1 cellular context compared by ENCODE assay signal in the genomic region with DNA sequence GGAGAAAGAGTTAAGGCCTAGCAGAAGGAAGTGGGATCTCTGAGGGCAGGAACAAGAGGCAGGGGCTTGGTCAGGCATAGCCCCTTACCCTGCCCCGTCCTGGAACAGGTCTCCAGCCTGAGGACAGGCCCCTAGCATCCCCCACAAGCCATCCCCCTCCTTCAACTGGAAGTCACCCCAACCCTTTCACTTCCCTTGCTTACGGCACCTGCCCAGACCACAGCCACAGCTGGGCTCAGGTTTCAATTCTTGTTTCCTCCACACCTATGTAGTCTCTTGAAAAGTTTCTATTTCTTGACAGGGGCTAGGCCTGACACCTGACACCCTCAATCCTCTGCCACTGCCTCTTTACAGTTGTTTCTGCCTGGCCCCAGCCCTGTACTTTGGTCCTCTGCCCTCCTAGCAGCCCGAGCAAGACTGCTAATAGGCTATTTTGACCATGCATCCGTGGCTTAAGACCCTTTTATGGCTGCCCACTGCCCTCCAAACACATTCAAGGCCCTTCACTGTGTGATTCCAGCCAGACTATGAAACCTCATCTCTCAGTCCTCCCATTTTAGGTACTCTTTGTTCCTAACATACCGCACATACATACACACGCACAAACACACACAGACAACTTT.
TF ChIP-seq lines count a peak whose summit lies in the region.

No MANE protein-coding gene starts in this region.

TF ChIP-seq in GM12878, 131 proteins besides CTCF, POLR2A, EP300 and RAD21 (continued from another document and continues in another):
- TF ChIP-seq, protein P1, sequence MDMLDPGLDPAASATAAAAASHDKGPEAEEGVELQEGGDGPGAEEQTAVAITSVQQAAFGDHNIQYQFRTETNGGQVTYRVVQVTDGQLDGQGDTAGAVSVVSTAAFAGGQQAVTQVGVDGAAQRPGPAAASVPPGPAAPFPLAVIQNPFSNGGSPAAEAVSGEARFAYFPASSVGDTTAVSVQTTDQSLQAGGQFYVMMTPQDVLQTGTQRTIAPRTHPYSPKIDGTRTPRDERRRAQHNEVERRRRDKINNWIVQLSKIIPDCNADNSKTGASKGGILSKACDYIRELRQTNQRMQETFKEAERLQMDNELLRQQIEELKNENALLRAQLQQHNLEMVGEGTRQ (IDR thresholded peaks at IDR 0.05; ENCODE audit: borderline replicate concordance, low read depth, low read length) = peak; percentile 19; the same call in 1 of the 2 replicates
- TF ChIP-seq SIX5 (IDR thresholded peaks at IDR 0.05; ENCODE audit: low read depth, low read length, severe bottlenecking) = peak; percentile 45
- no peak for TF ChIP-seq ZNF384 (IDR thresholded peaks at IDR 0.05; ENCODE audit: borderline replicate concordance, low read depth, low read length)
- TF ChIP-seq MYC (IDR thresholded peaks at IDR 0.05; ENCODE audit: insufficient read depth, insufficient read length, insufficient replicate concordance, low read length, severe bottlenecking) = no peak
- no peak for TF ChIP-seq NFXL1 (IDR thresholded peaks at IDR 0.05; ENCODE audit: borderline replicate concordance)
- peak; percentile 98 for TF ChIP-seq TBL1XR1 (IDR thresholded peaks at IDR 0.05; ENCODE audit: low read depth, low read length)
- no peak for TF ChIP-seq ZNF622 (IDR thresholded peaks at IDR 0.05)
- no peak for TF ChIP-seq PML (IDR thresholded peaks at IDR 0.05; ENCODE audit: low read length)
- no peak for TF ChIP-seq CHD1 (IDR thresholded peaks at IDR 0.05; ENCODE audit: low read depth, low read length)
- TF ChIP-seq MXI1 (IDR thresholded peaks at IDR 0.05; ENCODE audit: low read depth, low read length) = no peak
- no peak for TF ChIP-seq CEBPB (IDR thresholded peaks at IDR 0.05; ENCODE audit: borderline replicate concordance in 1 of 2, low read depth in 2 of 2, low read length in 2 of 2)
- no peak for TF ChIP-seq TCF7 (IDR thresholded peaks at IDR 0.05; ENCODE audit: borderline replicate concordance)
- TF ChIP-seq ZSCAN29 (IDR thresholded peaks at IDR 0.05) = no peak
- TF ChIP-seq, protein P2, sequence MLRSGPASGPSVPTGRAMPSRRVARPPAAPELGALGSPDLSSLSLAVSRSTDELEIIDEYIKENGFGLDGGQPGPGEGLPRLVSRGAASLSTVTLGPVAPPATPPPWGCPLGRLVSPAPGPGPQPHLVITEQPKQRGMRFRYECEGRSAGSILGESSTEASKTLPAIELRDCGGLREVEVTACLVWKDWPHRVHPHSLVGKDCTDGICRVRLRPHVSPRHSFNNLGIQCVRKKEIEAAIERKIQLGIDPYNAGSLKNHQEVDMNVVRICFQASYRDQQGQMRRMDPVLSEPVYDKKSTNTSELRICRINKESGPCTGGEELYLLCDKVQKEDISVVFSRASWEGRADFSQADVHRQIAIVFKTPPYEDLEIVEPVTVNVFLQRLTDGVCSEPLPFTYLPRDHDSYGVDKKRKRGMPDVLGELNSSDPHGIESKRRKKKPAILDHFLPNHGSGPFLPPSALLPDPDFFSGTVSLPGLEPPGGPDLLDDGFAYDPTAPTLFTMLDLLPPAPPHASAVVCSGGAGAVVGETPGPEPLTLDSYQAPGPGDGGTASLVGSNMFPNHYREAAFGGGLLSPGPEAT (IDR thresholded peaks at IDR 0.05; ENCODE audit: low read depth) = peak; percentile 97
- no peak; the same call in 1 of the 2 replicates for TF ChIP-seq SREBF1 (IDR thresholded peaks at IDR 0.05; ENCODE audit: low read length)
- peak; percentile 72; the same call in 1 of the 2 replicates for TF ChIP-seq SMAD5 (IDR thresholded peaks at IDR 0.05; ENCODE audit: low read depth)
- TF ChIP-seq RUNX3 (IDR thresholded peaks at IDR 0.05; ENCODE audit: low read length) = no peak
- TF ChIP-seq, protein P3, sequence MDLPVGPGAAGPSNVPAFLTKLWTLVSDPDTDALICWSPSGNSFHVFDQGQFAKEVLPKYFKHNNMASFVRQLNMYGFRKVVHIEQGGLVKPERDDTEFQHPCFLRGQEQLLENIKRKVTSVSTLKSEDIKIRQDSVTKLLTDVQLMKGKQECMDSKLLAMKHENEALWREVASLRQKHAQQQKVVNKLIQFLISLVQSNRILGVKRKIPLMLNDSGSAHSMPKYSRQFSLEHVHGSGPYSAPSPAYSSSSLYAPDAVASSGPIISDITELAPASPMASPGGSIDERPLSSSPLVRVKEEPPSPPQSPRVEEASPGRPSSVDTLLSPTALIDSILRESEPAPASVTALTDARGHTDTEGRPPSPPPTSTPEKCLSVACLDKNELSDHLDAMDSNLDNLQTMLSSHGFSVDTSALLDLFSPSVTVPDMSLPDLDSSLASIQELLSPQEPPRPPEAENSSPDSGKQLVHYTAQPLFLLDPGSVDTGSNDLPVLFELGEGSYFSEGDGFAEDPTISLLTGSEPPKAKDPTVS (IDR thresholded peaks at IDR 0.05; ENCODE audit: low read depth, low read length) = no peak
- peak; percentile 96 to 97 for TF ChIP-seq IKZF2 (IDR thresholded peaks at IDR 0.05)
- TF ChIP-seq BACH1 (IDR thresholded peaks at IDR 0.05; ENCODE audit: borderline replicate concordance) = peak; percentile 97; the same call in 1 of the 2 replicates
- TF ChIP-seq WRNIP1 (IDR thresholded peaks at IDR 0.05; ENCODE audit: borderline replicate concordance, low read depth, low read length) = no peak
- TF ChIP-seq MYB (IDR thresholded peaks at IDR 0.05; ENCODE audit: borderline replicate concordance, low read depth, low read length) = peak; percentile 87; the same call in 1 of the 2 replicates
- TF ChIP-seq STAT1 (conservative IDR thresholded peaks at IDR 0.05) = 0 out of 2 replicates have a peak, but pooled peaks have one; percentile 87
- no peak for TF ChIP-seq FOXK2 (IDR thresholded peaks at IDR 0.05)
- TF ChIP-seq FOXM1 (IDR thresholded peaks at IDR 0.05; ENCODE audit: low read depth, low read length) = no peak
- TF ChIP-seq, protein P4, sequence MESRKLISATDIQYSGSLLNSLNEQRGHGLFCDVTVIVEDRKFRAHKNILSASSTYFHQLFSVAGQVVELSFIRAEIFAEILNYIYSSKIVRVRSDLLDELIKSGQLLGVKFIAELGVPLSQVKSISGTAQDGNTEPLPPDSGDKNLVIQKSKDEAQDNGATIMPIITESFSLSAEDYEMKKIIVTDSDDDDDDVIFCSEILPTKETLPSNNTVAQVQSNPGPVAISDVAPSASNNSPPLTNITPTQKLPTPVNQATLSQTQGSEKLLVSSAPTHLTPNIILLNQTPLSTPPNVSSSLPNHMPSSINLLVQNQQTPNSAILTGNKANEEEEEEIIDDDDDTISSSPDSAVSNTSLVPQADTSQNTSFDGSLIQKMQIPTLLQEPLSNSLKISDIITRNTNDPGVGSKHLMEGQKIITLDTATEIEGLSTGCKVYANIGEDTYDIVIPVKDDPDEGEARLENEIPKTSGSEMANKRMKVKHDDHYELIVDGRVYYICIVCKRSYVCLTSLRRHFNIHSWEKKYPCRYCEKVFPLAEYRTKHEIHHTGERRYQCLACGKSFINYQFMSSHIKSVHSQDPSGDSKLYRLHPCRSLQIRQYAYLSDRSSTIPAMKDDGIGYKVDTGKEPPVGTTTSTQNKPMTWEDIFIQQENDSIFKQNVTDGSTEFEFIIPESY (IDR thresholded peaks at IDR 0.05) = no peak
- no peak for TF ChIP-seq SIN3A (IDR thresholded peaks at IDR 0.05; ENCODE audit: low read depth, low read length)
- TF ChIP-seq, protein P5, sequence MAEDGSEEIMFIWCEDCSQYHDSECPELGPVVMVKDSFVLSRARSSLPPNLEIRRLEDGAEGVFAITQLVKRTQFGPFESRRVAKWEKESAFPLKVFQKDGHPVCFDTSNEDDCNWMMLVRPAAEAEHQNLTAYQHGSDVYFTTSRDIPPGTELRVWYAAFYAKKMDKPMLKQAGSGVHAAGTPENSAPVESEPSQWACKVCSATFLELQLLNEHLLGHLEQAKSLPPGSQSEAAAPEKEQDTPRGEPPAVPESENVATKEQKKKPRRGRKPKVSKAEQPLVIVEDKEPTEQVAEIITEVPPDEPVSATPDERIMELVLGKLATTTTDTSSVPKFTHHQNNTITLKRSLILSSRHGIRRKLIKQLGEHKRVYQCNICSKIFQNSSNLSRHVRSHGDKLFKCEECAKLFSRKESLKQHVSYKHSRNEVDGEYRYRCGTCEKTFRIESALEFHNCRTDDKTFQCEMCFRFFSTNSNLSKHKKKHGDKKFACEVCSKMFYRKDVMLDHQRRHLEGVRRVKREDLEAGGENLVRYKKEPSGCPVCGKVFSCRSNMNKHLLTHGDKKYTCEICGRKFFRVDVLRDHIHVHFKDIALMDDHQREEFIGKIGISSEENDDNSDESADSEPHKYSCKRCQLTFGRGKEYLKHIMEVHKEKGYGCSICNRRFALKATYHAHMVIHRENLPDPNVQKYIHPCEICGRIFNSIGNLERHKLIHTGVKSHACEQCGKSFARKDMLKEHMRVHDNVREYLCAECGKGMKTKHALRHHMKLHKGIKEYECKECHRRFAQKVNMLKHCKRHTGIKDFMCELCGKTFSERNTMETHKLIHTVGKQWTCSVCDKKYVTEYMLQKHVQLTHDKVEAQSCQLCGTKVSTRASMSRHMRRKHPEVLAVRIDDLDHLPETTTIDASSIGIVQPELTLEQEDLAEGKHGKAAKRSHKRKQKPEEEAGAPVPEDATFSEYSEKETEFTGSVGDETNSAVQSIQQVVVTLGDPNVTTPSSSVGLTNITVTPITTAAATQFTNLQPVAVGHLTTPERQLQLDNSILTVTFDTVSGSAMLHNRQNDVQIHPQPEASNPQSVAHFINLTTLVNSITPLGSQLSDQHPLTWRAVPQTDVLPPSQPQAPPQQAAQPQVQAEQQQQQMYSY (CRISPR knock-in tag; IDR thresholded peaks at IDR 0.05) = no peak
- 0 out of 2 replicates have a peak, but pooled peaks have one; percentile 29 for TF ChIP-seq POLR2AphosphoS2 (IDR thresholded peaks at IDR 0.05; ENCODE audit: low read depth, low read length)
- TF ChIP-seq RCOR1 (conservative IDR thresholded peaks at IDR 0.05; ENCODE audit: low read depth, low read length) = 0 out of 2 replicates have a peak, but pooled peaks have one; percentile 76
- peak; percentile 94 for TF ChIP-seq MTA2 (IDR thresholded peaks at IDR 0.05; ENCODE audit: low read depth)
- peak; percentile 48; the same call in 1 of the 2 replicates for TF ChIP-seq TARDBP (IDR thresholded peaks at IDR 0.05; ENCODE audit: borderline replicate concordance)
- no peak; the same call in 1 of the 2 replicates for TF ChIP-seq NRF1 (conservative IDR thresholded peaks at IDR 0.05; ENCODE audit: low read depth, low read length)
- peak; percentile 87 for TF ChIP-seq KLF5 (IDR thresholded peaks at IDR 0.05; ENCODE audit: partially characterized antibody)
- TF ChIP-seq EGR1 (IDR thresholded peaks at IDR 0.05; ENCODE audit: borderline replicate concordance in 1 of 2, low read depth in 2 of 2, low read length in 2 of 2) = 0 out of 3 replicates have a peak, but pooled peaks of 1 of the 2 experiments have one; percentile 18
- peak; percentile 89 for TF ChIP-seq BMI1 (IDR thresholded peaks at IDR 0.05; ENCODE audit: borderline replicate concordance)
- TF ChIP-seq, protein P6, sequence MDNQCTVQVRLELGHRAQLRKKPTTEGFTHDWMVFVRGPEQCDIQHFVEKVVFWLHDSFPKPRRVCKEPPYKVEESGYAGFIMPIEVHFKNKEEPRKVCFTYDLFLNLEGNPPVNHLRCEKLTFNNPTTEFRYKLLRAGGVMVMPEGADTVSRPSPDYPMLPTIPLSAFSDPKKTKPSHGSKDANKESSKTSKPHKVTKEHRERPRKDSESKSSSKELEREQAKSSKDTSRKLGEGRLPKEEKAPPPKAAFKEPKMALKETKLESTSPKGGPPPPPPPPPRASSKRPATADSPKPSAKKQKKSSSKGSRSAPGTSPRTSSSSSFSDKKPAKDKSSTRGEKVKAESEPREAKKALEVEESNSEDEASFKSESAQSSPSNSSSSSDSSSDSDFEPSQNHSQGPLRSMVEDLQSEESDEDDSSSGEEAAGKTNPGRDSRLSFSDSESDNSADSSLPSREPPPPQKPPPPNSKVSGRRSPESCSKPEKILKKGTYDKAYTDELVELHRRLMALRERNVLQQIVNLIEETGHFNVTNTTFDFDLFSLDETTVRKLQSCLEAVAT (IDR thresholded peaks at IDR 0.05) = peak; percentile 87
- TF ChIP-seq, protein P7, sequence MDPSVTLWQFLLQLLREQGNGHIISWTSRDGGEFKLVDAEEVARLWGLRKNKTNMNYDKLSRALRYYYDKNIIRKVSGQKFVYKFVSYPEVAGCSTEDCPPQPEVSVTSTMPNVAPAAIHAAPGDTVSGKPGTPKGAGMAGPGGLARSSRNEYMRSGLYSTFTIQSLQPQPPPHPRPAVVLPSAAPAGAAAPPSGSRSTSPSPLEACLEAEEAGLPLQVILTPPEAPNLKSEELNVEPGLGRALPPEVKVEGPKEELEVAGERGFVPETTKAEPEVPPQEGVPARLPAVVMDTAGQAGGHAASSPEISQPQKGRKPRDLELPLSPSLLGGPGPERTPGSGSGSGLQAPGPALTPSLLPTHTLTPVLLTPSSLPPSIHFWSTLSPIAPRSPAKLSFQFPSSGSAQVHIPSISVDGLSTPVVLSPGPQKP (IDR thresholded peaks at IDR 0.05; ENCODE audit: low read depth, low read length) = no peak
- TF ChIP-seq SMC3 (IDR thresholded peaks at IDR 0.05; ENCODE audit: borderline replicate concordance, low read length) = 0 out of 2 replicates have a peak, but pooled peaks have one; percentile 5
- peak; percentile 100 for TF ChIP-seq DPF2 (IDR thresholded peaks at IDR 0.05)
- no peak for TF ChIP-seq SREBF2 (IDR thresholded peaks at IDR 0.05; ENCODE audit: low read length)
- TF ChIP-seq MEF2A (IDR thresholded peaks at IDR 0.05; ENCODE audit: insufficient read depth, low read depth, low read length) = peak; percentile 69; the same call in 1 of the 2 replicates
- TF ChIP-seq, protein P8, sequence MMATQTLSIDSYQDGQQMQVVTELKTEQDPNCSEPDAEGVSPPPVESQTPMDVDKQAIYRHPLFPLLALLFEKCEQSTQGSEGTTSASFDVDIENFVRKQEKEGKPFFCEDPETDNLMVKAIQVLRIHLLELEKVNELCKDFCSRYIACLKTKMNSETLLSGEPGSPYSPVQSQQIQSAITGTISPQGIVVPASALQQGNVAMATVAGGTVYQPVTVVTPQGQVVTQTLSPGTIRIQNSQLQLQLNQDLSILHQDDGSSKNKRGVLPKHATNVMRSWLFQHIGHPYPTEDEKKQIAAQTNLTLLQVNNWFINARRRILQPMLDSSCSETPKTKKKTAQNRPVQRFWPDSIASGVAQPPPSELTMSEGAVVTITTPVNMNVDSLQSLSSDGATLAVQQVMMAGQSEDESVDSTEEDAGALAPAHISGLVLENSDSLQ (IDR thresholded peaks at IDR 0.05) = peak; percentile 84
